19 cellular contexts compared by ENCODE assay signal in the genomic region with DNA sequence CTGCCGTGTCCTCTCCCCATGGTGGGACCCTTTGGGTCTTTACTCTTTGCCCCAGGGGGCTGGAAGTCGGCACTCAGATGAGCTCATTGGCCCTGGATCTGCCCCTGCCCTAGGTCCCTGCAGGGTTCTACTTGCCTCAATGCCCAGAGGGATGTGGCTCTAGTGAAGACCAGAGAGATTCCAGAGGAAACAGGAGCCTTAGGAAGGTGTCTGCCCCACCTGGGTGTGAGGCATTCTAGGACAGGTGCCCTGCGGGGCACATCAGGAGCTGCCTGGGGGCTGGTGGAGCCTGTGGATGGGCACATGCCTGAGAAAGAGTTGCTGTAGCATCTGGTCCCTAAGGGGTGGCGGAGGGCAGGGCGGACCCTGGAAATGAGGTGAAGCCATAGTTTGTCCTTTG.
A peak's percentile ranks its signal among the peaks of the same experiment; 100 is the strongest.
DNase-seq lines count a peak whose midpoint lies in the region; ATAC-seq and TF ChIP-seq lines count a peak whose summit lies in the region.
"Had no signal": no experiment of that assay in that cellular context is flagged by ENCODE, and none has a peak within 500 bp of the region (broad histone marks: within the 10 kb centered on the region; RNA-seq: fewer than 3 reads in every experiment).

No MANE protein-coding gene starts in this region.

- ATAC-seq in natural killer cell = no peak
- no peak for ATAC-seq in CD4-positive, alpha-beta T cell (ENCODE audit: poor library complexity)
- ATAC-seq: A549, HCT116 had no signal

- BruUV-seq in MCF 10A (replicated peaks; lab: Mats Ljungman, UMichigan) = no TSS peak

- POLR2A ChIA-PET in MCF 10A (lab: Yijun Ruan, JAX) = no interaction called here
- POLR2A ChIA-PET in CD4-positive, alpha-beta T cell (lab: Charles Lee) = no interaction called here

- DNase-seq in breast epithelium (ENCODE audit: low spot score in 2 of 2) (peak; percentile 5 to 28), MCF 10A (ENCODE audit: unreplicated experiment) (no peak), colonic mucosa (peak; percentile 10), natural killer cell (peak; percentile 4), type B pancreatic cell (ENCODE audit: extremely low spot score, unreplicated experiment) (peak; percentile 53), Peyer's patch (no peak), cerebellum (ENCODE audit: low spot score) (no peak)
- DNase-seq in CD4-positive, alpha-beta T cell = no peak
- DNase-seq: GM23248, NCI-H1417 treated with DMSO at 0.1 percent for 48 hours, NCI-H1930, NCI-H2171, NCI-H748 treated with DMSO at 0.1 percent for 48 hours, OCI-M1, RPMI8226 had no signal

- intact Hi-C loops in breast epithelium (cut with DNase I; ENCODE audit: low total_unique reads) = no loop called here
- intact Hi-C loops in MCF 10A (cut with micrococcal nuclease) = no loop called here
- intact Hi-C loops in colonic mucosa (cut with DNase I) = no loop called here
- intact Hi-C loops in natural killer cell (cut with micrococcal nuclease) = no loop called here
- intact Hi-C loops in CD4-positive, alpha-beta T cell (cut with DNase I, micrococcal nuclease) = no loop called here

- TF ChIP-seq POLR2A in breast epithelium (IDR thresholded peaks at IDR 0.05) = no peak
- TF ChIP-seq POLR2A in Peyer's patch (IDR thresholded peaks at IDR 0.05) = no peak

- H3K4me3 Mint-ChIP-seq in MCF 10A (ENCODE audit: unreplicated experiment) (no peak overlapping the region), natural killer cell (no peak overlapping the region), type B pancreatic cell (no peak overlapping the region)
- H3K4me3 Mint-ChIP-seq in CD4-positive, alpha-beta T cell = no peak overlapping the region

- H3K9ac ChIP-seq in colonic mucosa (ENCODE audit: low read depth in 2 of 2, low read length in 2 of 2) = no peak overlapping the region
- H3K9ac ChIP-seq: GM23248 had no signal

- CTCF ChIA-PET in MCF 10A (lab: Yijun Ruan, JAX) = no interaction called here
- CTCF ChIA-PET in CD4-positive, alpha-beta T cell (lab: Charles Lee) = no interaction called here

- H3K4me3 ChIP-seq in breast epithelium (no peak overlapping the region), colonic mucosa (no peak overlapping the region), Peyer's patch (no peak overlapping the region)
- H3K4me3 ChIP-seq: A549, GM23248, K562 had no signal

- H3K9me3 ChIP-seq in breast epithelium = no peaks in the 10 kb centered on the region
- H3K9me3 ChIP-seq in colonic mucosa = no peaks in the 10 kb centered on the region
- H3K9me3 ChIP-seq in Peyer's patch = no peaks in the 10 kb centered on the region
- no peaks in the 10 kb centered on the region for H3K9me3 ChIP-seq in CD4-positive, alpha-beta T cell (ENCODE audit: control insufficient read depth, low read length)
- H3K9me3 ChIP-seq: A549 had no signal

- H3K27me3 Mint-ChIP-seq in MCF 10A (ENCODE audit: insufficient read depth, unreplicated experiment) = peaks cover 91% of the 10 kb centered on the region
- H3K27me3 Mint-ChIP-seq in natural killer cell (ENCODE audit: low read depth in 2 of 2) = peaks cover 4 to 8% of the 10 kb centered on the region in 2 donors
- no peaks in the 10 kb centered on the region for H3K27me3 Mint-ChIP-seq in type B pancreatic cell
- H3K27me3 Mint-ChIP-seq in CD4-positive, alpha-beta T cell = peaks cover 23% of the 10 kb centered on the region

- no peaks in the 10 kb centered on the region for H3K4me1 ChIP-seq in breast epithelium
- no peaks in the 10 kb centered on the region for H3K4me1 ChIP-seq in colonic mucosa
- H3K4me1 ChIP-seq in Peyer's patch = no peaks in the 10 kb centered on the region
- H3K4me1 ChIP-seq: A549 had no signal

- H3K27ac Mint-ChIP-seq in MCF 10A (ENCODE audit: low read depth, unreplicated experiment) (no peak overlapping the region), natural killer cell (no peak overlapping the region), type B pancreatic cell (no peak overlapping the region)
- H3K27ac Mint-ChIP-seq in CD4-positive, alpha-beta T cell = no peak overlapping the region

- H3K27me3 ChIP-seq in breast epithelium (no peaks in the 10 kb centered on the region), colonic mucosa (no peaks in the 10 kb centered on the region), Peyer's patch (no peaks in the 10 kb centered on the region)
- H3K27me3 ChIP-seq in CD4-positive, alpha-beta T cell (ENCODE audit: control insufficient read depth, insufficient read depth, low read length) = peaks cover 5% of the 10 kb centered on the region

- TF ChIP-seq CTCF in breast epithelium (IDR thresholded peaks at IDR 0.05) = no peak
- TF ChIP-seq CTCF in MCF 10A (IDR thresholded peaks at IDR 0.05; ENCODE audit: unreplicated experiment) = no peak
- no peak for TF ChIP-seq CTCF in colonic mucosa (IDR thresholded peaks at IDR 0.05)
- TF ChIP-seq CTCF in natural killer cell (IDR thresholded peaks at IDR 0.05) = no peak
- TF ChIP-seq CTCF in type B pancreatic cell (conservative IDR thresholded peaks at IDR 0.05) = no peak
- TF ChIP-seq CTCF in Peyer's patch (IDR thresholded peaks at IDR 0.05) = no peak
- no peak for TF ChIP-seq CTCF in CD4-positive, alpha-beta T cell (IDR thresholded peaks at IDR 0.05)

- H3K4me1 Mint-ChIP-seq in MCF 10A (ENCODE audit: insufficient read depth, unreplicated experiment) = no peaks in the 10 kb centered on the region
- H3K4me1 Mint-ChIP-seq in natural killer cell = no peaks in the 10 kb centered on the region
- no peaks in the 10 kb centered on the region for H3K4me1 Mint-ChIP-seq in type B pancreatic cell (ENCODE audit: unreplicated experiment)
- H3K4me1 Mint-ChIP-seq in CD4-positive, alpha-beta T cell (ENCODE audit: low read depth) = no peaks in the 10 kb centered on the region

- H3K36me3 ChIP-seq in breast epithelium (no peaks in the 10 kb centered on the region), colonic mucosa (no peaks in the 10 kb centered on the region), Peyer's patch (no peaks in the 10 kb centered on the region)

- H3K36me3 Mint-ChIP-seq in MCF 10A (ENCODE audit: insufficient read depth, unreplicated experiment) (no peaks in the 10 kb centered on the region), natural killer cell (no peaks in the 10 kb centered on the region), type B pancreatic cell (no peaks in the 10 kb centered on the region)
- no peaks in the 10 kb centered on the region for H3K36me3 Mint-ChIP-seq in CD4-positive, alpha-beta T cell (ENCODE audit: low read depth)

- H3K27ac ChIP-seq in breast epithelium (no peak overlapping the region), colonic mucosa (no peak overlapping the region), Peyer's patch (no peak overlapping the region)
- no peak overlapping the region for H3K27ac ChIP-seq in CD4-positive, alpha-beta T cell (ENCODE audit: low read depth, low read length)
- H3K27ac ChIP-seq: A549, C4-2B, GM23248 had no signal

- H3K9me3 Mint-ChIP-seq in MCF 10A (ENCODE audit: unreplicated experiment) (no peaks in the 10 kb centered on the region), natural killer cell (no peaks in the 10 kb centered on the region), type B pancreatic cell (no peaks in the 10 kb centered on the region)
- H3K9me3 Mint-ChIP-seq in CD4-positive, alpha-beta T cell = no peaks in the 10 kb centered on the region

Comparison
In these comparisons a context has a peak if more than half of its experiments do, and no peak if none do; other contexts are left out.
1. DNase-seq: peak in breast epithelium (2 of 2), colonic mucosa (single experiment), natural killer cell (single experiment) and type B pancreatic cell (single experiment); none in MCF 10A (single experiment), Peyer's patch (0 of 3), cerebellum (single experiment) and CD4-positive, alpha-beta T cell (0 of 10).